In the genomic region with DNA sequence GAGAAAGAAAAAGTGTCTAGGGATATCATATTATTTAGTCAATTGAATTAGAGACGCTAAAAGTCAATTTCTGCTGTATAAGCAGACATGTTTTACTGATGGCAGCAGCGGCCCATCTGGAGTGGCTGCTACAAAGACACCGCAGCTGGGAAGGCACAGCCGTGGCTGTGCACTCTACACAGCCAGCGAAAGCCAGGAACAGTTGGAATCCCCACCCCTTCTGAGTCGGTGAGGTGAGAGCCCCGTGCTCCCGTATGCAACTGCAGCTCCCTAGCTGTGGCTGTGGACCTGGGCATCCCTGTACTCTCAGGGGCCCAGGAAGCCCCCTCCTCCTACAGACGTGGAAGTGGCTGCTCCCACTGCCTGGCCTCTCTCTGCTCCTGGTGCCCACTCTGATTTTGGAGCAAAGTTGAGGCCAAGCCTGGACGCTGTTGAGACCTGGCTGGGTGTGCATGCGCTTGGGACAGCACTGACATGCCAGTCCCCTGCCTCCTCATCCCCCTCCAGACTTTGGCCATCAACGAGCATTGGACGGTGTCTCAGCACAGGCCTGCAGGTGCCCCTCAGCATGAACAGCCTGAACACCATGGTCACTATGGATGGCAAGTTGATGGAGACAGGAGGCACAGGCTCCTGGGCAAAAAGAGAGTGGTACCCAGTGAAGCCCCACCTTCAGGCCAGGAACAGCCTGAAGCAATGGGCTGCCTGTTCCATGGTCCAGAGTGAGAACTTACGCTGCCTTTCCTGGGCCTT, we compare ENCODE assay signal across 16 cellular contexts.
DNase-seq lines count a peak whose midpoint lies in the region; ATAC-seq, FAIRE-seq and TF ChIP-seq lines count a peak whose summit lies in the region.
"Had no signal": no experiment of that assay in that cellular context is flagged by ENCODE, and none has a peak within 500 bp of the region (broad histone marks: within the 10 kb centered on the region; RNA-seq: fewer than 3 reads in every experiment).

No MANE protein-coding gene starts in this region.

- H4K20me1 ChIP-seq in K562 (replicated peaks; ENCODE audit: control insufficient read depth, insufficient read depth, low read length), result no peaks in the 10 kb centered on the region

- ATAC-seq in K562 (no peak; the same call in 2 of the 3 replicates), omental fat pad (ENCODE audit: low FRiP score) (no peak)

- no peak for TF ChIP-seq CTCF in BE2C (IDR thresholded peaks at IDR 0.05; ENCODE audit: low read depth, low read length)
- no peak for TF ChIP-seq CTCF in K562 (IDR thresholded peaks at IDR 0.05 in 2 of 3, conservative IDR thresholded peaks at IDR 0.05 in 1 of 3; ENCODE audit: insufficient read depth in 2 of 3, low read depth in 1 of 3, low read length in 3 of 3)
- no peak for TF ChIP-seq CTCF in omental fat pad (IDR thresholded peaks at IDR 0.05)

- no peaks in the 10 kb centered on the region for H3K79me2 ChIP-seq in K562 (ENCODE audit: control insufficient read depth, insufficient read depth, low read length)

- TF ChIP-seq EP300 in K562 (IDR thresholded peaks at IDR 0.05; ENCODE audit: low read length), result no peak

- no peak for TF ChIP-seq POLR2A in K562 (conservative IDR thresholded peaks at IDR 0.05)

- H2BK12ac ChIP-seq in neuronal stem cell (ENCODE audit: low read length), result peak overlapping the region; percentile 73

- CTCF ChIA-PET in K562 (lab: Yijun Ruan, JAX; ENCODE audit: low intra/inter-chr PET ratio), result no interaction called here

- POLR2A ChIA-PET in K562 (lab: Yijun Ruan, JAX), result interaction anchor here (1.2 kb wide), 1 partner anchor 10 kb away, joined by 3 read pairs; no protein-coding TSS in a partner anchor

- H2BK15ac ChIP-seq in neuronal stem cell (ENCODE audit: low read length), result no peak overlapping the region

- H3K9me3 ChIP-seq in BE2C (no peaks in the 10 kb centered on the region), K562 (replicated peaks; ENCODE audit: control insufficient read depth, insufficient read depth, low read depth, low read length) (no peaks in the 10 kb centered on the region; the same call in 1 of the 2 replicates), neuronal stem cell (replicated peaks in 1 of 2; ENCODE audit: control insufficient read depth in 2 of 2, insufficient read depth in 1 of 2, low read depth in 1 of 2, low read length in 2 of 2) (peaks cover 4 to 9% of the 10 kb centered on the region in 2 donors)

- H4K8ac ChIP-seq in neuronal stem cell (ENCODE audit: low read depth, low read length), result peak overlapping the region; percentile 76

- H3K27ac ChIP-seq in K562 (ENCODE audit: extremely low read depth, low read depth, low read length) (no peak overlapping the region), neuronal stem cell (replicated peaks; ENCODE audit: low read length) (no peak overlapping the region)
- H3K27ac ChIP-seq: GM23248 had no signal

- H2AFZ ChIP-seq in K562 (ENCODE audit: low read depth, low read length) (no peak overlapping the region), neuronal stem cell (ENCODE audit: low read length) (no peak overlapping the region)
- H2AFZ ChIP-seq: GM23248 had no signal

- no peak overlapping the region for H3K4ac ChIP-seq in neuronal stem cell (ENCODE audit: low read length)

- H2BK120ac ChIP-seq in neuronal stem cell (ENCODE audit: low read depth, low read length), result no peak overlapping the region

- FAIRE-seq in K562 (lab: Jason Lieb, UNC), result no peak
- FAIRE-seq: G401.6, GM12891 had no signal

- H3K14ac ChIP-seq in neuronal stem cell (ENCODE audit: low read length), result peak overlapping the region; percentile 38

- H3K27me3 ChIP-seq in BE2C (no peaks in the 10 kb centered on the region), K562 (ENCODE audit: control insufficient read depth in 2 of 2, insufficient read depth in 2 of 2, low read length in 2 of 2) (no peaks in the 10 kb centered on the region), neuronal stem cell (ENCODE audit: control insufficient read depth in 3 of 3, insufficient read depth in 3 of 3, low read depth in 1 of 3, low read length in 3 of 3) (no peaks in the 10 kb centered on the region)

- H3K4me3 ChIP-seq in BE2C (ENCODE audit: low read depth, low read length), result no peak overlapping the region
- H3K4me3 ChIP-seq in K562, result no peak overlapping the region
- no peak overlapping the region for H3K4me3 ChIP-seq in neuronal stem cell (ENCODE audit: low read length in 2 of 2)
- H3K4me3 ChIP-seq: GM23248 had no signal

- H3K36me3 ChIP-seq in BE2C, result no peaks in the 10 kb centered on the region
- H3K36me3 ChIP-seq in K562 (ENCODE audit: control insufficient read depth, insufficient read depth, low read length), result no peaks in the 10 kb centered on the region
- peaks cover 0 to 2% of the 10 kb centered on the region in 2 donors for H3K36me3 ChIP-seq in neuronal stem cell (replicated peaks in 1 of 2; ENCODE audit: control insufficient read depth in 2 of 2, insufficient read depth in 2 of 2, low read length in 2 of 2)

- H3K18ac ChIP-seq in neuronal stem cell (ENCODE audit: low read length), result no peak overlapping the region

- no peak overlapping the region for H3K9ac ChIP-seq in K562 (ENCODE audit: insufficient read depth in 1 of 2, low read depth in 2 of 2, low read length in 2 of 2)
- H3K9ac ChIP-seq in neuronal stem cell (ENCODE audit: low read depth, low read length, poor library complexity), result peak overlapping the region; percentile 55
- H3K9ac ChIP-seq: GM23248 had no signal

- peak overlapping the region; percentile 96 for H3K23ac ChIP-seq in neuronal stem cell (ENCODE audit: low read depth, low read length, poor library complexity)

- H3K9me1 ChIP-seq in K562 (ENCODE audit: control insufficient read depth, insufficient read depth, low read length), result no peaks in the 10 kb centered on the region

- peaks cover 17% of the 10 kb centered on the region for H3K4me1 ChIP-seq in BE2C
- H3K4me1 ChIP-seq in K562 (replicated peaks in 1 of 2; ENCODE audit: control insufficient read depth in 2 of 2, insufficient read depth in 2 of 2, low read length in 2 of 2), result no peaks in the 10 kb centered on the region
- H3K4me1 ChIP-seq in neuronal stem cell (ENCODE audit: control insufficient read depth in 2 of 2, insufficient read depth in 1 of 2, low read depth in 1 of 2, low read length in 2 of 2), result no peaks in the 10 kb centered on the region

- in situ Hi-C loops in K562 (cut with MboI), result no loop called here

- no peak overlapping the region for H2BK5ac ChIP-seq in neuronal stem cell (ENCODE audit: low read length)

- no peak overlapping the region for H4K91ac ChIP-seq in neuronal stem cell (ENCODE audit: low read depth, low read length, poor library complexity)

- H2AK5ac ChIP-seq in neuronal stem cell (ENCODE audit: low read depth, low read length), result peak overlapping the region; percentile 63

- intact Hi-C loops in K562 (cut with micrococcal nuclease), result no loop called here

- H3K79me1 ChIP-seq in neuronal stem cell (ENCODE audit: low read depth, low read length), result peaks cover 2% of the 10 kb centered on the region

- WGBS in K562 (ENCODE audit: insufficient coverage, low coverage, missing lambda C conversion rate), result 2% methylated on average over 14 of the region's 14 CpGs
- WGBS in neuronal stem cell (ENCODE audit: extremely low coverage in 2 of 2, insufficient read length in 2 of 2, insufficient replicate concordance in 1 of 2), 2 donors, result no CpG with 5 or more reads among the region's 14 CpGs

- peak; percentile 64 for DNase-seq in BE2C
- DNase-seq in NCI-H82 (lab: John Stamatoyannopoulos, UW), result peak; percentile 96
- DNase-seq in K562 (ENCODE audit: extremely low read depth in 1 of 4, low spot score in 3 of 4), result no peak
- no peak for DNase-seq in neuronal stem cell (ENCODE audit: low spot score)
- DNase-seq in NCI-H526 treated with DMSO at 0.1 percent for 48 hours (lab: John Stamatoyannopoulos, UW), result no peak
- no peak for DNase-seq in kidney glomerular epithelial cell (lab: John Stamatoyannopoulos, UW)
- DNase-seq in omental fat pad (ENCODE audit: low spot score), result no peak
- DNase-seq: 8988T; C1 segment of cervical spinal cord; CD4-positive, alpha-beta memory T cell; DMS79 treated with DMSO at 0.1 percent for 48 hours; EL; H7 had no signal

- no peak for TF ChIP-seq RAD21 in K562 (CRISPR knock-in tag; conservative IDR thresholded peaks at IDR 0.05 in 1 of 2, IDR thresholded peaks at IDR 0.05 in 1 of 2)

- no TSS peak for BruUV-seq in K562 (replicated peaks; lab: Mats Ljungman, UMichigan)

- H3K4me2 ChIP-seq in K562 (ENCODE audit: insufficient read depth, low read length) (no peak overlapping the region), neuronal stem cell (ENCODE audit: insufficient read depth, low read length, poor library complexity, severe bottlenecking) (no peak overlapping the region)

TF ChIP-seq in K562, 482 proteins besides CTCF, POLR2A, EP300 and RAD21 (continues in another document):
- TF ChIP-seq TEAD4 (IDR thresholded peaks at IDR 0.05; ENCODE audit: low read length) (no peak), TEAD4 (CRISPR knock-in tag; IDR thresholded peaks at IDR 0.05; ENCODE audit: borderline replicate concordance) (peak; percentile 59; the same call in 1 of the 2 replicates), JUN (IDR thresholded peaks at IDR 0.05; ENCODE audit: borderline replicate concordance, low read depth, low read length) (no peak), JUN (CRISPR knock-in tag; IDR thresholded peaks at IDR 0.05; ENCODE audit: borderline replicate concordance) (0 out of 2 replicates have a peak, but pooled peaks have one; percentile 19)

Comparison
In these comparisons a context has a peak if more than half of its experiments do, and no peak if none do; other contexts are left out.
1. DNase-seq: peak in BE2C (single experiment) and NCI-H82 (single experiment); none in K562 (0 of 4), neuronal stem cell (single experiment), NCI-H526 treated with DMSO at 0.1 percent for 48 hours (single experiment), kidney glomerular epithelial cell (single experiment) and omental fat pad (single experiment).